ENCODE assay signal across 9 cellular contexts in genomic region chr20:36542019-36542488, GRCh38. TPM values are rescaled to one million over a fixed set of nuclear protein-coding genes. Genes with fewer than 3 reads are reported as not detected.
A peak's percentile ranks its signal among the peaks of the same experiment; 100 is the strongest.
DNase-seq lines count a peak whose midpoint lies in the region; ATAC-seq and TF ChIP-seq lines count a peak whose summit lies in the region.
"Had no signal": no experiment of that assay in that cellular context is flagged by ENCODE, and none has a peak within 500 bp of the region (broad histone marks: within the 10 kb centered on the region; RNA-seq: fewer than 3 reads in every experiment).

No MANE protein-coding gene starts in this region.

- no peaks in the 10 kb centered on the region for H3K27me3 ChIP-seq in breast epithelium

- ATAC-seq in left lobe of liver, result peak; percentile 14
- ATAC-seq in activated CD4-positive, alpha-beta T cell treated with anti-CD3 and anti-CD28 coated beads for 36 hours, result no peak
- ATAC-seq in GM21526 (IDR thresholded peaks at IDR 0.05; ENCODE audit: low FRiP score, unreplicated experiment), result no peak

- no peaks in the 10 kb centered on the region for H3K4me1 Mint-ChIP-seq in activated CD4-positive, alpha-beta T cell treated with anti-CD3 and anti-CD28 coated beads for 36 hours

- H3K27ac Mint-ChIP-seq in activated CD4-positive, alpha-beta T cell treated with anti-CD3 and anti-CD28 coated beads for 36 hours, result no peak overlapping the region
- H3K27ac Mint-ChIP-seq: stimulated activated naive CD8-positive, alpha-beta T cell treated with anti-CD3 and anti-CD28 coated beads, Interleukin-15, Interleukin-2, amounts not matched to agents 100 ng/mL and 50 ng/mL, for 24 hours had no signal

- H3K9me3 ChIP-seq in breast epithelium, result no peaks in the 10 kb centered on the region

- no peaks in the 10 kb centered on the region for H3K36me3 ChIP-seq in breast epithelium

- TF ChIP-seq CTCF in breast epithelium (IDR thresholded peaks at IDR 0.05), result peak in 1 of 3 donors; percentile 44

- peak overlapping the region; percentile 78 to 97 (median 85) for H3K4me3 ChIP-seq in breast epithelium

- intact Hi-C loops in breast epithelium (cut with DNase I; ENCODE audit: low total_unique reads), result no loop called here
- intact Hi-C loops in activated CD4-positive, alpha-beta T cell treated with anti-CD3 and anti-CD28 coated beads for 36 hours (cut with DNase I, micrococcal nuclease), result no loop called here

- peaks cover 0 to 7% of the 10 kb centered on the region in 2 donors for H3K4me1 ChIP-seq in breast epithelium

- peaks cover 2% of the 10 kb centered on the region for H3K27me3 Mint-ChIP-seq in activated CD4-positive, alpha-beta T cell treated with anti-CD3 and anti-CD28 coated beads for 36 hours
- H3K27me3 Mint-ChIP-seq: stimulated activated naive CD8-positive, alpha-beta T cell treated with anti-CD3 and anti-CD28 coated beads, Interleukin-15, Interleukin-2, amounts not matched to agents 100 ng/mL and 50 ng/mL, for 24 hours had no signal

- peak overlapping the region; percentile 95 to 99 for H3K27ac ChIP-seq in breast epithelium

- no peaks in the 10 kb centered on the region for H3K36me3 Mint-ChIP-seq in activated CD4-positive, alpha-beta T cell treated with anti-CD3 and anti-CD28 coated beads for 36 hours (ENCODE audit: low read depth)

- H3K9me3 Mint-ChIP-seq in activated CD4-positive, alpha-beta T cell treated with anti-CD3 and anti-CD28 coated beads for 36 hours (ENCODE audit: low read depth), result no peaks in the 10 kb centered on the region
- H3K9me3 Mint-ChIP-seq: stimulated activated naive CD8-positive, alpha-beta T cell treated with anti-CD3 and anti-CD28 coated beads, Interleukin-15, Interleukin-2, amounts not matched to agents 100 ng/mL and 50 ng/mL, for 24 hours had no signal

- DNase-seq in NCI-H510A (lab: John Stamatoyannopoulos, UW) (peak; percentile 5), NCI-H510A treated with DMSO at 0.1 percent for 48 hours (lab: John Stamatoyannopoulos, UW) (no peak), breast epithelium (ENCODE audit: low spot score in 2 of 2) (no peak), left lobe of liver (ENCODE audit: low spot score) (no peak), ureter (ENCODE audit: low spot score) (peak; percentile 70), NCI-H2107 treated with DMSO at 0.1 percent for 48 hours (lab: John Stamatoyannopoulos, UW; ENCODE audit: unreplicated experiment) (no peak)
- no peak for DNase-seq in activated CD4-positive, alpha-beta T cell treated with anti-CD3 and anti-CD28 coated beads for 36 hours

- CTCF ChIA-PET in activated CD4-positive, alpha-beta T cell treated with anti-CD3 and anti-CD28 coated beads for 36 hours (lab: Charles Lee), result no interaction called here

- H3K4me3 Mint-ChIP-seq in activated CD4-positive, alpha-beta T cell treated with anti-CD3 and anti-CD28 coated beads for 36 hours, result no peak overlapping the region
- H3K4me3 Mint-ChIP-seq: stimulated activated naive CD8-positive, alpha-beta T cell treated with anti-CD3 and anti-CD28 coated beads, Interleukin-15, Interleukin-2, amounts not matched to agents 100 ng/mL and 50 ng/mL, for 24 hours had no signal

- POLR2A ChIA-PET in activated CD4-positive, alpha-beta T cell treated with anti-CD3 and anti-CD28 coated beads for 36 hours (lab: Charles Lee), result no interaction called here

- no peak for TF ChIP-seq POLR2A in breast epithelium (IDR thresholded peaks at IDR 0.05)

RNA-seq across cellular contexts. Expression of gene MYL9, which starts 0.7 kb away (rescaled TPM):
- total RNA-seq in breast epithelium (100 to 1,000 TPM in 1 of 3 donors, 10 to 100 TPM in 2; 72.9 to 112 (median 91.8) TPM), left lobe of liver (22.8 TPM), ureter (1,028 TPM)
- total RNA-seq in activated CD4-positive, alpha-beta T cell treated with anti-CD3 and anti-CD28 coated beads for 36 hours, result under 1 TPM; 0.60 to 0.66 TPM

RNA-seq across cellular contexts. Expression of gene TGIF2, which starts 31.3 kb away (rescaled TPM):
- 10 to 100 TPM in 2 of 3 donors, 1 to 10 TPM in 1; 9.9 to 14.3 (median 13.4) TPM for total RNA-seq in breast epithelium
- 4.6 TPM for total RNA-seq in left lobe of liver
- total RNA-seq in ureter, result 18.8 TPM
- total RNA-seq in activated CD4-positive, alpha-beta T cell treated with anti-CD3 and anti-CD28 coated beads for 36 hours, result 10 to 100 TPM; 44.9 to 48.7 TPM

Comparison
In these comparisons a context has a peak if more than half of its experiments do, and no peak if none do; other contexts are left out.
1. DNase-seq: peak in NCI-H510A (single experiment) and ureter (single experiment); none in NCI-H510A treated with DMSO at 0.1 percent for 48 hours (single experiment), breast epithelium (0 of 2), left lobe of liver (single experiment), activated CD4-positive, alpha-beta T cell treated with anti-CD3 and anti-CD28 coated beads for 36 hours (single experiment) and NCI-H2107 treated with DMSO at 0.1 percent for 48 hours (single experiment).
2. RNA of gene MYL9, which starts 0.7 kb away (total RNA-seq): 1,028 TPM in ureter (single experiment), 72.9 to 112 TPM in breast epithelium and 22.8 TPM in left lobe of liver (single experiment); 0.60 to 0.66 TPM in activated CD4-positive, alpha-beta T cell treated with anti-CD3 and anti-CD28 coated beads for 36 hours; every median in the first group is over 10 times any median in the second.